8 cellular contexts compared by ENCODE assay signal in genomic region chr6:150068786-150069648, GRCh38. TPM values are rescaled to one million over a fixed set of nuclear protein-coding genes. Genes with fewer than 3 reads are reported as not detected.
DNase-seq lines count a peak whose midpoint lies in the region.

Gene ULBP3, minus strand, starts transcription at chr6:150069121. Its CDS starts 55 bp downstream, at chr6:150069066.

- peaks cover 15% of the 10 kb centered on the region in 3 donors for H3K36me3 Mint-ChIP-seq in immature natural killer cell

- H3K27me3 ChIP-seq in HAP-1 (ENCODE audit: low read depth), result no peaks in the 10 kb centered on the region

- H3K4me1 Mint-ChIP-seq in immature natural killer cell, result peaks cover 12 to 23% of the 10 kb centered on the region in 2 donors

- DNase-seq in ELF-1 (ENCODE audit: low read depth, low spot score) (peak; percentile 84), HAP-1 (ENCODE audit: low spot score in 2 of 2) (peak; percentile 88 to 95), NCI-H1105 (lab: John Stamatoyannopoulos, UW) (peak; percentile 57), caudate nucleus (lab: John Stamatoyannopoulos, UW) (peak in 51 of 61 donors; percentile 4 to 80 (median 53)), immature natural killer cell (peak; percentile 44 to 59 (median 57)), smooth muscle cell of the brain vasculature (ENCODE audit: low read depth, low spot score) (peak; percentile 41), superior temporal gyrus (ENCODE audit: extremely low spot score) (no peak)
- peak; percentile 26 to 56 (median 36) for DNase-seq in activated CD4-positive, CD25-positive, alpha-beta regulatory T cell (lab: John Stamatoyannopoulos, UW)

- peaks cover 11% of the 10 kb centered on the region for H3K36me3 ChIP-seq in HAP-1 (replicated peaks)

- no peak within 1 kb of the TSS for H3K27ac ChIP-seq in caudate nucleus (ENCODE audit: low read depth, low read length)

- H3K9me3 Mint-ChIP-seq in immature natural killer cell, result no peaks in the 10 kb centered on the region

- H3K4me3 ChIP-seq in HAP-1, result peak within 1 kb of the TSS; percentile 75

- H3K4me3 Mint-ChIP-seq in immature natural killer cell, result peak within 1 kb of the TSS; percentile 81 to 94 (median 84)

- no peaks in the 10 kb centered on the region for H3K9me3 ChIP-seq in HAP-1

- peaks cover 4 to 9% (median 4%) of the 10 kb centered on the region in 3 donors for H3K27me3 Mint-ChIP-seq in immature natural killer cell (ENCODE audit: low read depth in 3 of 3)

- in situ Hi-C loops in HAP-1 (cut with MboI; ENCODE audit: low sequenced_read_pairs), result loop anchor here (25.0 kb wide), 1 partner anchor 743 kb away; no protein-coding TSS in a partner anchor

- H3K27ac Mint-ChIP-seq in immature natural killer cell, result peak within 1 kb of the TSS in 5 of 6 donors; percentile 9 to 81 (median 49)

- H3K4me1 ChIP-seq in HAP-1, result peaks cover 7% of the 10 kb centered on the region

RNA-seq across cellular contexts. Expression of gene ULBP3, which starts in this region (rescaled TPM):
- 1 to 10 TPM in 1 of 3 donors, under 1 TPM in 1, not detected in 1; 0.50 to 2.5 TPM for polyA plus RNA-seq in immature natural killer cell
